17 cellular contexts compared by ENCODE assay signal in genomic region chr3:69504232-69504631, GRCh38.
A peak's percentile ranks its signal among the peaks of the same experiment; 100 is the strongest.
DNase-seq lines count a peak whose midpoint lies in the region; ATAC-seq and TF ChIP-seq lines count a peak whose summit lies in the region.
"Had no signal": no experiment of that assay in that cellular context is flagged by ENCODE, and none has a peak within 500 bp of the region (broad histone marks: within the 10 kb centered on the region; RNA-seq: fewer than 3 reads in every experiment).

No MANE protein-coding gene starts in this region.

- POLR2A ChIA-PET in CD8-positive, alpha-beta memory T cell (lab: Charles Lee), result no interaction called here

- peaks cover 4% of the 10 kb centered on the region for H3K27me3 ChIP-seq in adipocyte (replicated peaks; ENCODE audit: control insufficient read depth, insufficient read depth, low read length)
- H3K27me3 ChIP-seq in CD8-positive, alpha-beta memory T cell (ENCODE audit: insufficient read depth, low read length, poor library complexity, severe bottlenecking), result no peaks in the 10 kb centered on the region
- H3K27me3 ChIP-seq: SJSA1 had no signal

- H3K27ac ChIP-seq in CD8-positive, alpha-beta memory T cell (ENCODE audit: low read depth, low read length), result no peak overlapping the region
- H3K27ac ChIP-seq: C4-2B, SJSA1 had no signal

- no peaks in the 10 kb centered on the region for H3K36me3 Mint-ChIP-seq in mesothelial cell of epicardium
- no peaks in the 10 kb centered on the region for H3K36me3 Mint-ChIP-seq in activated CD8-positive, alpha-beta memory T cell treated with anti-CD3 and anti-CD28 coated beads, Interleukin-2, amount 10 ng/mL, durations not matched to agents 7 days and 5 days
- no peaks in the 10 kb centered on the region for H3K36me3 Mint-ChIP-seq in CD8-positive, alpha-beta memory T cell
- H3K36me3 Mint-ChIP-seq: IgD-negative memory B cell had no signal

- H3K27ac Mint-ChIP-seq in mesothelial cell of epicardium, result no peak overlapping the region
- H3K27ac Mint-ChIP-seq in activated CD8-positive, alpha-beta memory T cell treated with anti-CD3 and anti-CD28 coated beads, Interleukin-2, amount 10 ng/mL, durations not matched to agents 7 days and 5 days, result no peak overlapping the region
- H3K27ac Mint-ChIP-seq in CD8-positive, alpha-beta memory T cell, result no peak overlapping the region
- H3K27ac Mint-ChIP-seq: IgD-negative memory B cell had no signal

- no peak overlapping the region for H3K9ac ChIP-seq in adipocyte (ENCODE audit: low read length)

- H3K4me1 ChIP-seq in adipocyte (ENCODE audit: control insufficient read depth, insufficient read depth, low read length), result peaks cover 22% of the 10 kb centered on the region
- no peaks in the 10 kb centered on the region for H3K4me1 ChIP-seq in CD8-positive, alpha-beta memory T cell (ENCODE audit: insufficient read depth, low read length)

- no peaks in the 10 kb centered on the region for H3K4me1 Mint-ChIP-seq in mesothelial cell of epicardium
- no peaks in the 10 kb centered on the region for H3K4me1 Mint-ChIP-seq in activated CD8-positive, alpha-beta memory T cell treated with anti-CD3 and anti-CD28 coated beads, Interleukin-2, amount 10 ng/mL, durations not matched to agents 7 days and 5 days
- H3K4me1 Mint-ChIP-seq in CD8-positive, alpha-beta memory T cell, result no peaks in the 10 kb centered on the region
- H3K4me1 Mint-ChIP-seq: IgD-negative memory B cell had no signal

- ATAC-seq in activated CD8-positive, alpha-beta memory T cell treated with anti-CD3 and anti-CD28 coated beads, Interleukin-2, amount 10 ng/mL, durations not matched to agents 7 days and 5 days, result no peak

- DNase-seq in HCEC 1CT (peak; percentile 15), adipocyte (ENCODE audit: low read depth) (peak; percentile 12), fibroblast of mammary gland (ENCODE audit: low read depth) (peak; percentile 55), skeletal muscle cell (ENCODE audit: low read depth) (peak; percentile 40), mesothelial cell of epicardium (ENCODE audit: low spot score in 2 of 2, unreplicated experiment in 2 of 2) (no peak)
- no peak for DNase-seq in activated CD8-positive, alpha-beta memory T cell treated with anti-CD3 and anti-CD28 coated beads, Interleukin-2, amount 10 ng/mL, durations not matched to agents 7 days and 5 days
- no peak for DNase-seq in activated CD4-positive, CD25-positive, alpha-beta regulatory T cell treated with anti-CD3 and anti-CD28 coated beads, Interleukin-2, amount 50 U/mL, for 72 hours
- DNase-seq in CD8-positive, alpha-beta memory T cell, result no peak
- DNase-seq: DMS 273 treated with DMSO at 0.1 percent for 48 hours, H7, NCI-H1417 treated with DMSO at 0.1 percent for 48 hours, NCI-H1930, NCI-H526 treated with DMSO at 0.1 percent for 48 hours, RPMI8226 had no signal

- CTCF ChIA-PET in activated CD8-positive, alpha-beta memory T cell treated with anti-CD3 and anti-CD28 coated beads, Interleukin-2, amount 10 ng/mL, durations not matched to agents 7 days and 5 days (lab: Charles Lee), result no interaction called here
- CTCF ChIA-PET in CD8-positive, alpha-beta memory T cell (lab: Charles Lee), result no interaction called here

- peaks cover 4% of the 10 kb centered on the region for H3K9me3 Mint-ChIP-seq in mesothelial cell of epicardium
- no peaks in the 10 kb centered on the region for H3K9me3 Mint-ChIP-seq in activated CD8-positive, alpha-beta memory T cell treated with anti-CD3 and anti-CD28 coated beads, Interleukin-2, amount 10 ng/mL, durations not matched to agents 7 days and 5 days (ENCODE audit: low read depth)
- peaks cover 0 to 8% (median 0%) of the 10 kb centered on the region in 5 donors for H3K9me3 Mint-ChIP-seq in CD8-positive, alpha-beta memory T cell

- no peaks in the 10 kb centered on the region for H3K36me3 ChIP-seq in adipocyte (ENCODE audit: control insufficient read depth, insufficient read depth, low read length, severe bottlenecking)
- H3K36me3 ChIP-seq in CD8-positive, alpha-beta memory T cell (ENCODE audit: insufficient read depth, low read length), result no peaks in the 10 kb centered on the region
- H3K36me3 ChIP-seq: SJSA1 had no signal

- H3K4me3 Mint-ChIP-seq in mesothelial cell of epicardium, result no peak overlapping the region
- no peak overlapping the region for H3K4me3 Mint-ChIP-seq in activated CD8-positive, alpha-beta memory T cell treated with anti-CD3 and anti-CD28 coated beads, Interleukin-2, amount 10 ng/mL, durations not matched to agents 7 days and 5 days
- H3K4me3 Mint-ChIP-seq in CD8-positive, alpha-beta memory T cell, result no peak overlapping the region
- H3K4me3 Mint-ChIP-seq: IgD-negative memory B cell had no signal

- TF ChIP-seq CTCF in fibroblast of mammary gland (conservative IDR thresholded peaks at IDR 0.05; ENCODE audit: control insufficient read depth, insufficient read depth, low read depth, low read length) (no peak), mesothelial cell of epicardium (IDR thresholded peaks at IDR 0.05; ENCODE audit: unreplicated experiment) (no peak)

- peaks cover 15% of the 10 kb centered on the region for H3K27me3 Mint-ChIP-seq in mesothelial cell of epicardium (ENCODE audit: low read depth)
- no peaks in the 10 kb centered on the region for H3K27me3 Mint-ChIP-seq in activated CD8-positive, alpha-beta memory T cell treated with anti-CD3 and anti-CD28 coated beads, Interleukin-2, amount 10 ng/mL, durations not matched to agents 7 days and 5 days
- H3K27me3 Mint-ChIP-seq in CD8-positive, alpha-beta memory T cell, result peaks cover 3 to 4% of the 10 kb centered on the region in 2 donors
- H3K27me3 Mint-ChIP-seq: IgD-negative memory B cell had no signal

- no peaks in the 10 kb centered on the region for H3K9me3 ChIP-seq in adipocyte (ENCODE audit: control insufficient read depth, low read length)
- H3K9me3 ChIP-seq in CD8-positive, alpha-beta memory T cell (ENCODE audit: low read length), result no peaks in the 10 kb centered on the region
- H3K9me3 ChIP-seq: SJSA1 had no signal

- no peak overlapping the region for H3K4me3 ChIP-seq in adipocyte (ENCODE audit: low read length)
- H3K4me3 ChIP-seq in fibroblast of mammary gland (ENCODE audit: control insufficient read depth, low read depth, low read length), result no peak overlapping the region
- H3K4me3 ChIP-seq in skeletal muscle cell (ENCODE audit: low read depth, low read length), result no peak overlapping the region
- no peak overlapping the region for H3K4me3 ChIP-seq in CD8-positive, alpha-beta memory T cell (ENCODE audit: low read length)
- H3K4me3 ChIP-seq: SJSA1 had no signal

Comparison
In these comparisons a context has a peak if more than half of its experiments do, and no peak if none do; other contexts are left out.
1. DNase-seq: peak in HCEC 1CT (single experiment), adipocyte (single experiment), fibroblast of mammary gland (single experiment) and skeletal muscle cell (single experiment); none in mesothelial cell of epicardium (0 of 2), activated CD8-positive, alpha-beta memory T cell treated with anti-CD3 and anti-CD28 coated beads, Interleukin-2, amount 10 ng/mL, durations not matched to agents 7 days and 5 days (single experiment), activated CD4-positive, CD25-positive, alpha-beta regulatory T cell treated with anti-CD3 and anti-CD28 coated beads, Interleukin-2, amount 50 U/mL, for 72 hours (single experiment) and CD8-positive, alpha-beta memory T cell (0 of 5).